ENCODE assay signal across 12 cellular contexts in the genomic region with DNA sequence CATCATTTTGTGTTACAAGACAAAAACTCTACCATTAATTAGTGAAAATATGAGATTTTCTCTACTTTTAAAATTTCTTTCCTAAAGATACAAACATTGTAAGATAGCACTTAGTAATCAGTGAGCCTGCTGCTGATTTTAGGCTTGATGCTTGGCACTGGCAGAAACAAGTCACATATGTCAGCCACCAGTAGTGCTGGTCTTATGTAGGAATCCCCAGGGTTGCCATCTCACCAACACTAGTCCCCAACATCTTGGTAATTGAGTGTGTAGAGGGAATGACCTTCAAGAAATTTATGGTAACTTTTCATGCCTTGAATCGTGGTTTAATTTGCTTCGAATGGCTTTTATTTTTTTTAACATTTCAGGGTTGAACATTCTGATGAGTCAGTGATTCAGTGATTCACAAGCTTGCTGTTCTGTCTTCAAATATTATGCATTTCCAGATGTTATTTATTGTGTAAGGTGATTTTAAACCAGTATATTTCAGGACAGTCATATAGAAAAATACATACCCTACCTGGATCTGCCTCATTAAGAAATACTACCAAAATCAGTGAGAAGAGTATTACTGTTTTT. TPM values are rescaled to one million over a fixed set of nuclear protein-coding genes. Genes with fewer than 3 reads are reported as not detected.
A peak's percentile ranks its signal among the peaks of the same experiment; 100 is the strongest.
DNase-seq lines count a peak whose midpoint lies in the region; ATAC-seq and TF ChIP-seq lines count a peak whose summit lies in the region.
"Had no signal": no experiment of that assay in that cellular context is flagged by ENCODE, and none has a peak within 500 bp of the region (broad histone marks: within the 10 kb centered on the region; RNA-seq: fewer than 3 reads in every experiment).

No MANE protein-coding gene starts in this region.

- no peak for TF ChIP-seq POLR2A in gastroesophageal sphincter (IDR thresholded peaks at IDR 0.05)

- peak overlapping the region; percentile 66 for H3K27ac Mint-ChIP-seq in activated naive CD4-positive, alpha-beta T cell treated with anti-CD3 and anti-CD28 coated beads, Interleukin-2, amount 50 U/mL, for 24 hours
- H3K27ac Mint-ChIP-seq: B cell had no signal

- H3K27me3 ChIP-seq in gastroesophageal sphincter (no peaks in the 10 kb centered on the region), tibial artery (no peaks in the 10 kb centered on the region)

- no peak overlapping the region for H3K4me3 ChIP-seq in gastroesophageal sphincter
- no peak overlapping the region for H3K4me3 ChIP-seq in tibial artery

- no peaks in the 10 kb centered on the region for H3K27me3 Mint-ChIP-seq in activated naive CD4-positive, alpha-beta T cell treated with anti-CD3 and anti-CD28 coated beads, Interleukin-2, amount 50 U/mL, for 24 hours
- H3K27me3 Mint-ChIP-seq: B cell had no signal

- H3K4me1 Mint-ChIP-seq in activated naive CD4-positive, alpha-beta T cell treated with anti-CD3 and anti-CD28 coated beads, Interleukin-2, amount 50 U/mL, for 24 hours, result peaks cover 32% of the 10 kb centered on the region

- H3K27ac ChIP-seq in gastroesophageal sphincter (peak overlapping the region; percentile 18 to 73 (median 72)), tibial artery (peak overlapping the region; percentile 47 to 71)

- peaks cover 4 to 68% of the 10 kb centered on the region in 2 donors for H3K36me3 ChIP-seq in gastroesophageal sphincter
- H3K36me3 ChIP-seq in tibial artery, result peaks cover 20 to 50% (median 29%) of the 10 kb centered on the region in 3 donors

- WGBS in gastroesophageal sphincter (ENCODE audit: low coverage in 1 of 2), 2 donors, result 20 to 45% methylated on average over 2 of the region's 2 CpGs

- H3K4me3 Mint-ChIP-seq in activated naive CD4-positive, alpha-beta T cell treated with anti-CD3 and anti-CD28 coated beads, Interleukin-2, amount 50 U/mL, for 24 hours, result no peak overlapping the region
- H3K4me3 Mint-ChIP-seq: B cell had no signal

- no peak for ATAC-seq in gastroesophageal sphincter
- no peak for ATAC-seq in GM18520 (IDR thresholded peaks at IDR 0.05; ENCODE audit: unreplicated experiment)
- ATAC-seq in HG02678 (IDR thresholded peaks at IDR 0.05; ENCODE audit: unreplicated experiment), result no peak

- TF ChIP-seq EP300 in gastroesophageal sphincter (IDR thresholded peaks at IDR 0.05), result no peak

- no peaks in the 10 kb centered on the region for H3K9me3 Mint-ChIP-seq in activated naive CD4-positive, alpha-beta T cell treated with anti-CD3 and anti-CD28 coated beads, Interleukin-2, amount 50 U/mL, for 24 hours

- H3K9me3 ChIP-seq in gastroesophageal sphincter (no peaks in the 10 kb centered on the region), tibial artery (no peaks in the 10 kb centered on the region)

- TF ChIP-seq CTCF in gastroesophageal sphincter (IDR thresholded peaks at IDR 0.05) (no peak), tibial artery (IDR thresholded peaks at IDR 0.05) (no peak)

- DNase-seq in activated naive CD4-positive, alpha-beta T cell treated with Interleukin-2 at 50 U/mL for 16 hours, result no peak
- DNase-seq in amniotic stem cell (lab: John Stamatoyannopoulos, UW), result peak; percentile 5
- no peak for DNase-seq in tibial artery
- DNase-seq in NCI-H82 treated with DMSO at 0.1 percent for 48 hours (lab: John Stamatoyannopoulos, UW; ENCODE audit: unreplicated experiment), result no peak
- DNase-seq: NCI-H2081, SHP77 had no signal

- intact Hi-C loops in tibial artery (cut with DNase I; ENCODE audit: low total_unique reads), result no loop called here

- peaks cover 3 to 23% (median 12%) of the 10 kb centered on the region in 3 donors for H3K4me1 ChIP-seq in gastroesophageal sphincter
- peaks cover 0 to 23% (median 12%) of the 10 kb centered on the region in 4 donors for H3K4me1 ChIP-seq in tibial artery

- peaks cover 16% of the 10 kb centered on the region for H3K36me3 Mint-ChIP-seq in activated naive CD4-positive, alpha-beta T cell treated with anti-CD3 and anti-CD28 coated beads, Interleukin-2, amount 50 U/mL, for 24 hours

RNA-seq across cellular contexts. Expression of a gene that starts 11.9 kb away (rescaled TPM):
- total RNA-seq in gastroesophageal sphincter, result 10 to 100 TPM; 30.2 to 48.6 (median 38.8) TPM

RNA-seq across cellular contexts. Expression of a gene that starts 45.7 kb away (rescaled TPM):
- not detected for total RNA-seq in gastroesophageal sphincter
- total RNA-seq: B cell, ureter had no signal
